In the genomic region with DNA sequence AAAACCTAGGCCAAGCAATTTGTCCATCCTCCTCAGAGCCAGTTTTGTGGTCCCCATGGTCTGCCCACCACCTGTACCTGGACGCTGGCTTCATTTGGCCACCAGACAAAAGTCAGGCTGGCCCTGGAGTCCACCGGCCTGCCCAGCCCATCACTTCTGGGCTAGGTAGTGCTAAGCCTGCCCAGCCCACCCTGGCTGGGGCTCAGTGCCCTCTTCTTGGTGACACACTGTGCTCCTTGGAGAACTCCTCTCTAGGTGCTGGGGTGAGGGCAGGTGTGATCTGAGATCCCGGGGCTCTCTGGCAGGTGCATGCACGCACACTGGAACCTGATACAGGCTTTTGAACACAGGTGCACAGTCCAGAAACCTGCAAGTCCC, we compare ENCODE assay signal across 8 cellular contexts. TPM values are rescaled to one million over a fixed set of nuclear protein-coding genes. Genes with fewer than 3 reads are reported as not detected.
A peak's percentile ranks its signal among the peaks of the same experiment; 100 is the strongest.
DNase-seq lines count a peak whose midpoint lies in the region; ATAC-seq and TF ChIP-seq lines count a peak whose summit lies in the region.

No MANE protein-coding gene starts in this region.

- intact Hi-C loops in CD4-positive, alpha-beta T cell (cut with DNase I, micrococcal nuclease), result no loop called here
- intact Hi-C loops in IMR-90 (cut with micrococcal nuclease) (no loop called here), natural killer cell (cut with micrococcal nuclease) (no loop called here)

- H3K4me3 Mint-ChIP-seq in CD4-positive, alpha-beta T cell, result peak overlapping the region; percentile 85
- H3K4me3 Mint-ChIP-seq in natural killer cell, result peak overlapping the region; percentile 83

- DNase-seq in CD4-positive, alpha-beta T cell, result no peak
- DNase-seq in IMR-90 (no peak), coronary artery (ENCODE audit: low spot score) (peak; percentile 72), natural killer cell (no peak), NCI-H1694 (lab: John Stamatoyannopoulos, UW) (no peak), HuH-7 (ENCODE audit: low spot score) (no peak)

- peak overlapping the region; percentile 70; the same call in 1 of the 3 replicates for H2BK15ac ChIP-seq in IMR-90 (ENCODE audit: low read depth, low read length)

- no peak overlapping the region for H3K18ac ChIP-seq in IMR-90 (ENCODE audit: low read depth, low read length)

- H3K9me1 ChIP-seq in IMR-90 (ENCODE audit: insufficient read depth, low read length), result peaks cover 19% of the 10 kb centered on the region

- POLR2A ChIA-PET in CD4-positive, alpha-beta T cell (lab: Charles Lee), result no interaction called here
- POLR2A ChIA-PET in IMR-90 (lab: Charles Lee; ENCODE audit: unreplicated experiment), result no interaction called here

- peak overlapping the region; percentile 20 for H3K27ac Mint-ChIP-seq in CD4-positive, alpha-beta T cell
- peak overlapping the region in 1 of 2 donors; percentile 83 for H3K27ac Mint-ChIP-seq in natural killer cell

- peak overlapping the region; percentile 95 for H3K14ac ChIP-seq in IMR-90 (replicated peaks; ENCODE audit: low read depth, low read length)

- H3K23ac ChIP-seq in IMR-90 (ENCODE audit: low read depth, low read length), result peak overlapping the region; percentile 98

- H3K4me1 Mint-ChIP-seq in CD4-positive, alpha-beta T cell (ENCODE audit: low read depth), result peaks cover 20% of the 10 kb centered on the region
- peaks cover 16 to 30% of the 10 kb centered on the region in 2 donors for H3K4me1 Mint-ChIP-seq in natural killer cell

- H4K8ac ChIP-seq in IMR-90 (ENCODE audit: low read depth in 2 of 2, low read length in 2 of 2), result peak overlapping the region; percentile 64 to 86; a peak in 2 of 4 replicates

- no peak overlapping the region for H3K27ac ChIP-seq in CD4-positive, alpha-beta T cell (ENCODE audit: low read depth, low read length)
- H3K27ac ChIP-seq in IMR-90 (ENCODE audit: insufficient read depth, low read length) (peak overlapping the region; percentile 7; the same call in 1 of the 2 replicates), coronary artery (peak overlapping the region; percentile 27 to 85)

- in situ Hi-C loops in IMR-90 (cut with MboI; ENCODE audit: low sequenced_read_pairs), result loop anchor here (10.0 kb wide), 1 partner anchor 233 kb away; no protein-coding TSS in a partner anchor

- dilution Hi-C loops in IMR-90 (cut with HindIII; ENCODE audit: low sequenced_read_pairs, unreplicated experiment), result no loop called here

- peaks cover 6% of the 10 kb centered on the region for H3K27me3 Mint-ChIP-seq in CD4-positive, alpha-beta T cell
- no peaks in the 10 kb centered on the region for H3K27me3 Mint-ChIP-seq in natural killer cell (ENCODE audit: low read depth in 2 of 2)

- WGBS in IMR-90 (ENCODE audit: extremely low coverage in 2 of 2, insufficient read length in 1 of 2), 2 experiments, result no CpG with 5 or more reads among the region's 4 CpGs

- no peaks in the 10 kb centered on the region for H3K9me3 ChIP-seq in CD4-positive, alpha-beta T cell (ENCODE audit: control insufficient read depth, low read length)
- H3K9me3 ChIP-seq in IMR-90 (ENCODE audit: control insufficient read depth, insufficient read depth, low read length), result no peaks in the 10 kb centered on the region

- H3K4me1 ChIP-seq in IMR-90 (ENCODE audit: control insufficient read depth, insufficient read depth, low read length), result peaks cover 17% of the 10 kb centered on the region

- H2BK120ac ChIP-seq in IMR-90 (ENCODE audit: low read depth, low read length), result 0 out of 2 replicates have a peak overlapping the region, but pooled peaks have one; percentile 60

- no peak overlapping the region for H3K4ac ChIP-seq in IMR-90 (ENCODE audit: low read depth, low read length)

- ATAC-seq in CD4-positive, alpha-beta T cell (ENCODE audit: poor library complexity), result no peak
- ATAC-seq in IMR-90 (ENCODE audit: low read depth) (no peak), natural killer cell (no peak), HG03342 (IDR thresholded peaks at IDR 0.05; ENCODE audit: unreplicated experiment) (no peak), GM19397 (IDR thresholded peaks at IDR 0.05; ENCODE audit: unreplicated experiment) (no peak)

- peak overlapping the region; percentile 86 for H2AK5ac ChIP-seq in IMR-90 (ENCODE audit: low read depth, low read length)

- H2BK20ac ChIP-seq in IMR-90 (ENCODE audit: low read depth, low read length), result no peak overlapping the region

- TF ChIP-seq RAD21 in IMR-90 (IDR thresholded peaks at IDR 0.05; ENCODE audit: low read length), result no peak

- H3K9me3 Mint-ChIP-seq in CD4-positive, alpha-beta T cell, result no peaks in the 10 kb centered on the region
- no peaks in the 10 kb centered on the region for H3K9me3 Mint-ChIP-seq in natural killer cell

- H3K36me3 ChIP-seq in IMR-90 (ENCODE audit: control insufficient read depth, insufficient read depth, low read length), result peaks cover 5% of the 10 kb centered on the region; the same call in 1 of the 2 replicates

- TF ChIP-seq POLR2A in IMR-90 (IDR thresholded peaks at IDR 0.05; ENCODE audit: low read depth, low read length), result no peak

- H4K20me1 ChIP-seq in IMR-90 (ENCODE audit: insufficient read depth, low read length), result 0 out of 2 replicates have a peak, but pooled peaks cover 7% of the 10 kb centered on the region

- peak overlapping the region; percentile 97 for H2AK9ac ChIP-seq in IMR-90 (replicated peaks; ENCODE audit: low read depth, low read length, poor library complexity)

- H3K27me3 ChIP-seq in CD4-positive, alpha-beta T cell (ENCODE audit: control insufficient read depth, insufficient read depth, low read length), result no peaks in the 10 kb centered on the region
- H3K27me3 ChIP-seq in IMR-90 (ENCODE audit: control insufficient read depth, insufficient read depth, low read length), result no peaks in the 10 kb centered on the region

- no TSS peak for BruUV-seq in IMR-90 (replicated peaks; lab: Mats Ljungman, UMichigan)

- H3K79me1 ChIP-seq in IMR-90 (ENCODE audit: low read depth in 1 of 2, low read length in 2 of 2), result peaks cover 16 to 48% of the 10 kb centered on the region in 2 experiments

- peak overlapping the region; percentile 53 for H2AFZ ChIP-seq in IMR-90 (replicated peaks; ENCODE audit: low read length, poor library complexity)

- H4K91ac ChIP-seq in IMR-90 (ENCODE audit: insufficient read depth, low read depth, low read length), result peak overlapping the region; percentile 93

- CTCF ChIA-PET in CD4-positive, alpha-beta T cell (lab: Charles Lee), result no interaction called here
- CTCF ChIA-PET in IMR-90 (lab: Yijun Ruan, JAX), result interaction anchor here (1.4 kb wide), 1 partner anchor 15 kb away, joined by 6 read pairs; a partner anchor contains a TSS

- H3K4me3 ChIP-seq in IMR-90 (ENCODE audit: insufficient read depth, low read depth, low read length) (no peak overlapping the region), coronary artery (peak overlapping the region; percentile 81)

- no peak for TF ChIP-seq CTCF in CD4-positive, alpha-beta T cell (IDR thresholded peaks at IDR 0.05)
- TF ChIP-seq CTCF in IMR-90 (conservative IDR thresholded peaks at IDR 0.05; ENCODE audit: low read depth, low read length) (no peak), coronary artery (IDR thresholded peaks at IDR 0.05) (no peak), natural killer cell (IDR thresholded peaks at IDR 0.05) (no peak)

- no peak overlapping the region for H3K56ac ChIP-seq in IMR-90 (ENCODE audit: extremely low read depth, insufficient read depth, low read length)

- H2BK5ac ChIP-seq in IMR-90 (ENCODE audit: low read depth, low read length, poor library complexity, severe bottlenecking), result peak overlapping the region; percentile 16

- peak overlapping the region; percentile 87 for H3K4me2 ChIP-seq in IMR-90 (ENCODE audit: low read depth, low read length)

- peak overlapping the region; percentile 74 for H4K5ac ChIP-seq in IMR-90 (ENCODE audit: low read depth, low read length)

- H3K36me3 Mint-ChIP-seq in CD4-positive, alpha-beta T cell (ENCODE audit: low read depth), result no peaks in the 10 kb centered on the region
- no peaks in the 10 kb centered on the region for H3K36me3 Mint-ChIP-seq in natural killer cell

- no peak overlapping the region for H3K9ac ChIP-seq in IMR-90 (ENCODE audit: low read depth, low read length)

TF ChIP-seq in IMR-90, 13 proteins besides CTCF, POLR2A, EP300 and RAD21 (continues in another document):
- TF ChIP-seq CHD1 (IDR thresholded peaks at IDR 0.05; ENCODE audit: low read depth, low read length) (no peak), CEBPB (IDR thresholded peaks at IDR 0.05; ENCODE audit: low read depth, low read length) (no peak), NFE2L2 (IDR thresholded peaks at IDR 0.05; ENCODE audit: low read depth, low read length) (no peak), FOS (IDR thresholded peaks at IDR 0.05; ENCODE audit: low read depth, low read length) (no peak), SMC3 (IDR thresholded peaks at IDR 0.05; ENCODE audit: low read depth, low read length) (no peak), MXI1 (IDR thresholded peaks at IDR 0.05; ENCODE audit: borderline replicate concordance, low read depth, low read length) (no peak), MAZ (IDR thresholded peaks at IDR 0.05; ENCODE audit: borderline replicate concordance, low read depth, low read length) (no peak), RFX5 (IDR thresholded peaks at IDR 0.05; ENCODE audit: low read depth, low read length) (no peak)
- TF ChIP-seq, protein P1, sequence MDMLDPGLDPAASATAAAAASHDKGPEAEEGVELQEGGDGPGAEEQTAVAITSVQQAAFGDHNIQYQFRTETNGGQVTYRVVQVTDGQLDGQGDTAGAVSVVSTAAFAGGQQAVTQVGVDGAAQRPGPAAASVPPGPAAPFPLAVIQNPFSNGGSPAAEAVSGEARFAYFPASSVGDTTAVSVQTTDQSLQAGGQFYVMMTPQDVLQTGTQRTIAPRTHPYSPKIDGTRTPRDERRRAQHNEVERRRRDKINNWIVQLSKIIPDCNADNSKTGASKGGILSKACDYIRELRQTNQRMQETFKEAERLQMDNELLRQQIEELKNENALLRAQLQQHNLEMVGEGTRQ (IDR thresholded peaks at IDR 0.05; ENCODE audit: low read depth, low read length), result no peak

RNA-seq across cellular contexts. Expression of a gene that starts 1.1 kb away (rescaled TPM):
- 1 to 10 TPM; 2.3 to 2.5 TPM for total RNA-seq in CD4-positive, alpha-beta T cell
- total RNA-seq in IMR-90 (2012; rRNA removed) (1.7 and 2.0 TPM in 2 replicates), natural killer cell (1 to 10 TPM; 3.7 to 4.2 (median 3.9) TPM)
- 4.5 and 4.6 TPM in 2 replicates for polyA plus RNA-seq in IMR-90 (2012; rRNA removed)
- polyA plus RNA-seq in IMR-90 (2012; cell fraction: cytosol; rRNA removed), result 3.6 and 5.9 TPM in 2 replicates
- 6.3 and 6.9 TPM in 2 replicates for polyA plus RNA-seq in IMR-90 (2012; cell fraction: nucleus; rRNA removed; ENCODE audit: low replicate concordance)

RNA-seq across cellular contexts. Expression of a gene that starts 15.0 kb away (rescaled TPM):
- total RNA-seq in CD4-positive, alpha-beta T cell, result 10 to 100 TPM; 12.6 to 13.0 TPM
- total RNA-seq in IMR-90 (2012; rRNA removed) (2.8 and 2.9 TPM in 2 replicates), natural killer cell (10 to 100 TPM; 12.0 to 17.9 (median 12.4) TPM)
- polyA plus RNA-seq in IMR-90 (2012; rRNA removed), result 4.1 and 4.6 TPM in 2 replicates
- polyA plus RNA-seq in IMR-90 (2012; cell fraction: cytosol; rRNA removed), result 4.0 and 5.5 TPM in 2 replicates
- 12.4 and 20.6 TPM in 2 replicates for polyA plus RNA-seq in IMR-90 (2012; cell fraction: nucleus; rRNA removed; ENCODE audit: low replicate concordance)

RNA-seq across cellular contexts. Expression of a gene that starts 38.8 kb away (rescaled TPM):
- 100 to 1,000 TPM; 155 to 157 TPM for total RNA-seq in CD4-positive, alpha-beta T cell
- total RNA-seq in IMR-90 (2012; rRNA removed), result 161 and 272 TPM in 2 replicates
- 45.8 and 56.9 TPM in 2 replicates for polyA plus RNA-seq in IMR-90 (2012; rRNA removed)
- polyA plus RNA-seq in IMR-90 (2012; cell fraction: cytosol; rRNA removed), result 11.8 and 25.4 TPM in 2 replicates
- polyA plus RNA-seq in IMR-90 (2012; cell fraction: nucleus; rRNA removed; ENCODE audit: low replicate concordance), result 11.6 and 90.2 TPM in 2 replicates
- total RNA-seq in natural killer cell, result 100 to 1,000 TPM; 200 to 212 (median 206) TPM
